ENCODE assay signal across 14 cellular contexts in genomic region chr1:98704474-98704873, GRCh38. TPM values are rescaled to one million over a fixed set of nuclear protein-coding genes. Genes with fewer than 3 reads are reported as not detected.
DNase-seq lines count a peak whose midpoint lies in the region; ATAC-seq and TF ChIP-seq lines count a peak whose summit lies in the region.
"Had no signal": no experiment of that assay in that cellular context is flagged by ENCODE, and none has a peak within 500 bp of the region (broad histone marks: within the 10 kb centered on the region; RNA-seq: fewer than 3 reads in every experiment).

No MANE protein-coding gene starts in this region.

- no peaks in the 10 kb centered on the region for H3F3A ChIP-seq in neural cell (ENCODE audit: insufficient read depth, low read length, poor library complexity, severe bottlenecking)

- H3K9ac ChIP-seq in fibroblast of lung (ENCODE audit: insufficient read depth, low read length) (no peak overlapping the region), neural cell (ENCODE audit: low read length) (peak overlapping the region; percentile 45)

- 88% methylated on average over 4 of the region's 4 CpGs for WGBS in esophagus muscularis mucosa

- no peaks in the 10 kb centered on the region for H4K20me1 ChIP-seq in fibroblast of lung (ENCODE audit: control insufficient read depth, extremely low read depth, insufficient read depth, low read length)
- no peaks in the 10 kb centered on the region for H4K20me1 ChIP-seq in neural cell (ENCODE audit: insufficient read depth)

- H3K79me2 ChIP-seq in fibroblast of lung (ENCODE audit: control insufficient read depth, insufficient read depth, low read length) (no peaks in the 10 kb centered on the region), neural cell (replicated peaks; ENCODE audit: insufficient read depth, low read length) (no peaks in the 10 kb centered on the region)

- H3K4me3 ChIP-seq in H7 (ENCODE audit: insufficient read depth, low read depth, low read length) (no peak overlapping the region), fibroblast of lung (replicated peaks in 1 of 4; ENCODE audit: control extremely low read depth in 1 of 4, insufficient read depth in 1 of 4, low read depth in 3 of 4, low read length in 4 of 4) (no peak overlapping the region), neural cell (ENCODE audit: low read length) (peak overlapping the region; percentile 52), esophagus muscularis mucosa (no peak overlapping the region)

- no peak for TF ChIP-seq POLR2A in esophagus muscularis mucosa (IDR thresholded peaks at IDR 0.05; ENCODE audit: low read depth)

- H3K9me2 ChIP-seq in neural cell (ENCODE audit: insufficient read depth, low read length) = no peaks in the 10 kb centered on the region

- in situ Hi-C loops in SK-MEL-5 (cut with HindIII; ENCODE audit: low pct_unique_long_range_greater_than_20kb, low sequenced_read_pairs) (no loop called here), GM13976 (cut with MboI; ENCODE audit: low sequenced_read_pairs, unreplicated experiment) (no loop called here)

- no peaks in the 10 kb centered on the region for H3K36me3 ChIP-seq in H7 (replicated peaks; ENCODE audit: control insufficient read depth, insufficient read depth, low read length)
- H3K36me3 ChIP-seq in fibroblast of lung (ENCODE audit: control insufficient read depth, insufficient read depth, low read length) = no peaks in the 10 kb centered on the region
- no peaks in the 10 kb centered on the region for H3K36me3 ChIP-seq in neural cell (ENCODE audit: insufficient read depth, low read length)
- peaks cover 0 to 18% (median 7%) of the 10 kb centered on the region in 4 donors for H3K36me3 ChIP-seq in esophagus muscularis mucosa

- no peaks in the 10 kb centered on the region for H3K4me1 ChIP-seq in fibroblast of lung (ENCODE audit: control insufficient read depth, extremely low read depth, insufficient read depth, low read length)
- H3K4me1 ChIP-seq in esophagus muscularis mucosa = no peaks in the 10 kb centered on the region

- H3K4me2 ChIP-seq in fibroblast of lung (ENCODE audit: extremely low read depth, insufficient read depth, low read length) = no peak overlapping the region
- H3K4me2 ChIP-seq in neural cell (ENCODE audit: low read length) = peak overlapping the region; percentile 57

- no peak for TF ChIP-seq RAD21 in neural cell (conservative IDR thresholded peaks at IDR 0.05)

- no peak for TF ChIP-seq CTCF in fibroblast of lung (conservative IDR thresholded peaks at IDR 0.05 in 1 of 2, IDR thresholded peaks at IDR 0.05 in 1 of 2; ENCODE audit: low read depth in 1 of 2, low read length in 2 of 2)
- no peak for TF ChIP-seq CTCF in neural cell (IDR thresholded peaks at IDR 0.05; ENCODE audit: poor library complexity, severe bottlenecking)
- TF ChIP-seq CTCF in esophagus muscularis mucosa (IDR thresholded peaks at IDR 0.05) = no peak
- TF ChIP-seq CTCF in GM13976 (IDR thresholded peaks at IDR 0.05; ENCODE audit: borderline replicate concordance, control extremely low read depth, extremely low read depth, insufficient read depth, missing control alignments) = no peak

- H3K27ac ChIP-seq in fibroblast of lung (ENCODE audit: insufficient read depth, low read length) = no peak overlapping the region
- H3K27ac ChIP-seq in neural cell (ENCODE audit: low read length) = peak overlapping the region; percentile 87
- H3K27ac ChIP-seq in esophagus muscularis mucosa (replicated peaks in 1 of 4) = no peak overlapping the region

- H3K9me3 ChIP-seq in fibroblast of lung (ENCODE audit: control insufficient read depth, insufficient read depth, low read depth, low read length) (no peaks in the 10 kb centered on the region), neural cell (ENCODE audit: low read length) (no peaks in the 10 kb centered on the region), esophagus muscularis mucosa (no peaks in the 10 kb centered on the region)

- intact Hi-C loops in esophagus muscularis mucosa (cut with DNase I) = no loop called here

- H3K27me3 ChIP-seq in H7 (ENCODE audit: control insufficient read depth, insufficient read depth, low read length) = no peaks in the 10 kb centered on the region
- H3K27me3 ChIP-seq in fibroblast of lung (ENCODE audit: control insufficient read depth, insufficient read depth, low read length) = no peaks in the 10 kb centered on the region
- H3K27me3 ChIP-seq in neural cell (ENCODE audit: insufficient read depth, low read depth, low read length) = no peaks in the 10 kb centered on the region
- no peaks in the 10 kb centered on the region for H3K27me3 ChIP-seq in esophagus muscularis mucosa

- no peak overlapping the region for H2AFZ ChIP-seq in fibroblast of lung (ENCODE audit: low read length)
- peak overlapping the region; percentile 29 for H2AFZ ChIP-seq in neural cell (ENCODE audit: low read depth, low read length)

- TF ChIP-seq EP300 in neural cell (conservative IDR thresholded peaks at IDR 0.05; ENCODE audit: poor library complexity, severe bottlenecking) (peak; percentile 89), esophagus muscularis mucosa (IDR thresholded peaks at IDR 0.05) (no peak)

- DNase-seq in H7 (peak; percentile 13), SK-MEL-5 (ENCODE audit: low read depth, low spot score) (peak; percentile 34), fibroblast of lung (ENCODE audit: low read depth in 2 of 2) (peak; percentile 9 to 66), esophagus muscularis mucosa (ENCODE audit: extremely low spot score) (no peak), COLO829 (ENCODE audit: low spot score) (no peak), GM13976 (ENCODE audit: low spot score) (no peak)
- DNase-seq: activated CD4-positive, alpha-beta T cell treated with anti-CD3 and anti-CD28 coated beads, Interleukin-2, amount 50 U/mL, for 4 hours; activated naive CD4-positive, alpha-beta T cell treated with anti-CD3 and anti-CD28 coated beads, Interleukin-2, amount 10 ng/mL, durations not matched to agents 7 days and 5 days; CD8-positive, alpha-beta T cell; NCI-H1930; stimulated activated CD4-positive, alpha-beta T cell treated with anti-CD3 and anti-CD28 coated beads, Interleukin-2, amount 100 ng/mL, for 24 hours; stimulated activated naive CD8-positive, alpha-beta T cell treated with anti-CD3 and anti-CD28 coated beads, Interleukin-15, amount 100 ng/mL, for 72 hours had no signal

- no peak for ATAC-seq in GM18907 (IDR thresholded peaks at IDR 0.05; ENCODE audit: unreplicated experiment)
- ATAC-seq: CD8-positive, alpha-beta T cell; stimulated activated naive CD8-positive, alpha-beta T cell treated with anti-CD3 and anti-CD28 coated beads, Interleukin-15, amount 100 ng/mL, for 72 hours had no signal

TF ChIP-seq in neural cell, 6 proteins besides CTCF, POLR2A, EP300 and RAD21:
- TF ChIP-seq POLR2AphosphoS5 (IDR thresholded peaks at IDR 0.05) = no peak
- TF ChIP-seq MXI1 (conservative IDR thresholded peaks at IDR 0.05; ENCODE audit: poor library complexity, severe bottlenecking) = peak; percentile 63
- TF ChIP-seq, protein P1, sequence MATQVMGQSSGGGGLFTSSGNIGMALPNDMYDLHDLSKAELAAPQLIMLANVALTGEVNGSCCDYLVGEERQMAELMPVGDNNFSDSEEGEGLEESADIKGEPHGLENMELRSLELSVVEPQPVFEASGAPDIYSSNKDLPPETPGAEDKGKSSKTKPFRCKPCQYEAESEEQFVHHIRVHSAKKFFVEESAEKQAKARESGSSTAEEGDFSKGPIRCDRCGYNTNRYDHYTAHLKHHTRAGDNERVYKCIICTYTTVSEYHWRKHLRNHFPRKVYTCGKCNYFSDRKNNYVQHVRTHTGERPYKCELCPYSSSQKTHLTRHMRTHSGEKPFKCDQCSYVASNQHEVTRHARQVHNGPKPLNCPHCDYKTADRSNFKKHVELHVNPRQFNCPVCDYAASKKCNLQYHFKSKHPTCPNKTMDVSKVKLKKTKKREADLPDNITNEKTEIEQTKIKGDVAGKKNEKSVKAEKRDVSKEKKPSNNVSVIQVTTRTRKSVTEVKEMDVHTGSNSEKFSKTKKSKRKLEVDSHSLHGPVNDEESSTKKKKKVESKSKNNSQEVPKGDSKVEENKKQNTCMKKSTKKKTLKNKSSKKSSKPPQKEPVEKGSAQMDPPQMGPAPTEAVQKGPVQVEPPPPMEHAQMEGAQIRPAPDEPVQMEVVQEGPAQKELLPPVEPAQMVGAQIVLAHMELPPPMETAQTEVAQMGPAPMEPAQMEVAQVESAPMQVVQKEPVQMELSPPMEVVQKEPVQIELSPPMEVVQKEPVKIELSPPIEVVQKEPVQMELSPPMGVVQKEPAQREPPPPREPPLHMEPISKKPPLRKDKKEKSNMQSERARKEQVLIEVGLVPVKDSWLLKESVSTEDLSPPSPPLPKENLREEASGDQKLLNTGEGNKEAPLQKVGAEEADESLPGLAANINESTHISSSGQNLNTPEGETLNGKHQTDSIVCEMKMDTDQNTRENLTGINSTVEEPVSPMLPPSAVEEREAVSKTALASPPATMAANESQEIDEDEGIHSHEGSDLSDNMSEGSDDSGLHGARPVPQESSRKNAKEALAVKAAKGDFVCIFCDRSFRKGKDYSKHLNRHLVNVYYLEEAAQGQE (IDR thresholded peaks at IDR 0.05; ENCODE audit: borderline replicate concordance) = no peak
- peak; percentile 13 for TF ChIP-seq SMC3 (conservative IDR thresholded peaks at IDR 0.05; ENCODE audit: poor library complexity)
- TF ChIP-seq TAF1 (IDR thresholded peaks at IDR 0.05; ENCODE audit: low read depth) = no peak
- no peak for TF ChIP-seq EZH2 (IDR thresholded peaks at IDR 0.05; ENCODE audit: borderline replicate concordance, insufficient read depth, low read length, poor library complexity, severe bottlenecking)

RNA-seq across cellular contexts. Expression of gene SNX7, which starts 43.0 kb away (rescaled TPM):
- 27.1 and 30.0 TPM in 2 replicates for total RNA-seq in H7 (2014; rRNA removed; shearing (Covaris generic))
- 19.9 and 20.9 TPM in 2 replicates for total RNA-seq in SK-MEL-5 (2014; rRNA removed; shearing (Covaris generic))
- polyA plus RNA-seq in SK-MEL-5 (2015; cell fraction: cytosol; rRNA removed) = 12.4 and 14.3 TPM in 2 replicates
- polyA plus RNA-seq in SK-MEL-5 (2015; cell fraction: nucleus; rRNA removed) = 3.6 and 3.8 TPM in 2 replicates
- total RNA-seq in fibroblast of lung (39.0 and 48.6 TPM in 2 replicates), esophagus muscularis mucosa (10 to 100 TPM; 27.5 to 40.5 (median 32.0) TPM)
- polyA plus RNA-seq in fibroblast of lung (42.8 and 60.9 TPM in 2 replicates), neural cell (6.4 and 7.5 TPM in 2 replicates)
- 33.0 and 43.6 TPM in 2 replicates for polyA plus RNA-seq in fibroblast of lung (2012)
- polyA minus RNA-seq in fibroblast of lung (ENCODE audit: low replicate concordance) (0.70 and 3.5 TPM in 2 replicates), neural cell (3.4 and 4.2 TPM in 2 replicates)
- total RNA-seq: CD8-positive, alpha-beta T cell had no signal

Comparison
In these comparisons a context has a peak if more than half of its experiments do, and no peak if none do; other contexts are left out.
1. DNase-seq: peak in H7 (single experiment), SK-MEL-5 (single experiment) and fibroblast of lung (2 of 2); none in esophagus muscularis mucosa (single experiment), COLO829 (single experiment) and GM13976 (single experiment).